In genomic region chr2:237268004-237268708, GRCh38 we compare ENCODE assay signal across 21 cellular contexts.
DNase-seq lines count a peak whose midpoint lies in the region; ATAC-seq and TF ChIP-seq lines count a peak whose summit lies in the region.
"Had no signal": no experiment of that assay in that cellular context is flagged by ENCODE, and none has a peak within 500 bp of the region (broad histone marks: within the 10 kb centered on the region; RNA-seq: fewer than 3 reads in every experiment).

No MANE protein-coding gene starts in this region.

- no peaks in the 10 kb centered on the region for H3K9me3 ChIP-seq in Panc1 (ENCODE audit: control insufficient read depth, insufficient read depth, low read depth, low read length)
- H3K9me3 ChIP-seq in gastroesophageal sphincter: no peaks in the 10 kb centered on the region
- no peaks in the 10 kb centered on the region for H3K9me3 ChIP-seq in ovary
- no peaks in the 10 kb centered on the region for H3K9me3 ChIP-seq in upper lobe of left lung
- H3K9me3 ChIP-seq: A549 had no signal

- H3K9me3 Mint-ChIP-seq in osteocyte (ENCODE audit: unreplicated experiment): peaks cover 5% of the 10 kb centered on the region
- H3K9me3 Mint-ChIP-seq: H9, HFFc6 had no signal

- H3K36me3 ChIP-seq in Panc1 (ENCODE audit: control insufficient read depth, insufficient read depth, low read length) (no peaks in the 10 kb centered on the region), gastroesophageal sphincter (no peaks in the 10 kb centered on the region), ovary (no peaks in the 10 kb centered on the region), upper lobe of left lung (no peaks in the 10 kb centered on the region)

- 57 to 100% methylated on average over 2 to 4 of the region's 7 CpGs for WGBS in gastroesophageal sphincter (ENCODE audit: low coverage in 1 of 2), 2 donors
- WGBS in ovary, 3 donors: 56 to 60% (median 60%) methylated on average over 7 of the region's 7 CpGs
- 85% methylated on average over 7 of the region's 7 CpGs for WGBS in upper lobe of left lung, 2 donors

- no peak for ATAC-seq in Panc1
- peak; percentile 30 for ATAC-seq in gastroesophageal sphincter
- peak; percentile 25 to 48 for ATAC-seq in upper lobe of left lung (ENCODE audit: low FRiP score in 2 of 2)
- ATAC-seq: A549 had no signal

- TF ChIP-seq POLR2A in gastroesophageal sphincter (IDR thresholded peaks at IDR 0.05) (no peak), ovary (IDR thresholded peaks at IDR 0.05) (no peak), upper lobe of left lung (IDR thresholded peaks at IDR 0.05) (no peak)

- no peak for DNase-seq in Panc1 (ENCODE audit: low read depth, low spot score)
- peak; percentile 46 to 69 (median 57) for DNase-seq in ovary
- DNase-seq in upper lobe of left lung: no peak
- no peak for DNase-seq in NCI-H446 treated with DMSO at 0.1 percent for 48 hours (lab: John Stamatoyannopoulos, UW)
- no peak for DNase-seq in OCI-M2 (lab: John Stamatoyannopoulos, UW; ENCODE audit: unreplicated experiment)
- DNase-seq in osteocyte (ENCODE audit: extremely low spot score, unreplicated experiment): no peak
- DNase-seq: H9, HFFc6, KG1, NCI-H1092 treated with DMSO at 0.1 percent for 48 hours, NCI-H1436 treated with DMSO at 0.1 percent for 48 hours, NCI-H2029, NCI-H226, NCI-H524, NCI-H82, SHP77 treated with DMSO at 0.1 percent for 48 hours had no signal

- H3K27me3 ChIP-seq in Panc1 (ENCODE audit: control insufficient read depth, insufficient read depth, low read length) (no peaks in the 10 kb centered on the region), gastroesophageal sphincter (no peaks in the 10 kb centered on the region), ovary (no peaks in the 10 kb centered on the region), upper lobe of left lung (no peaks in the 10 kb centered on the region)

- CTCF ChIA-PET in Panc1 (lab: Charles Lee): interaction anchor here (0.6 to 0.7 kb wide), 3 partner anchors 10 to 114 kb away, joined by 3 to 9 read pairs (median 3); no protein-coding TSS in a partner anchor

- no peak overlapping the region for H3K4me3 Mint-ChIP-seq in osteocyte (ENCODE audit: unreplicated experiment)
- H3K4me3 Mint-ChIP-seq: B cell, CD14-positive monocyte, H9, HFFc6 had no signal

- peaks cover 2% of the 10 kb centered on the region for H3K36me3 Mint-ChIP-seq in osteocyte (ENCODE audit: unreplicated experiment)
- H3K36me3 Mint-ChIP-seq: CD14-positive monocyte had no signal

- H3K27ac Mint-ChIP-seq in osteocyte (ENCODE audit: unreplicated experiment): no peak overlapping the region
- H3K27ac Mint-ChIP-seq: B cell, CD14-positive monocyte, H9, HFFc6 had no signal

- BruUV-seq in Panc1 (replicated peaks; lab: Mats Ljungman, UMichigan): no TSS peak

- no peak overlapping the region for H3K4me3 ChIP-seq in Panc1 (ENCODE audit: low read depth in 2 of 2, low read length in 2 of 2)
- H3K4me3 ChIP-seq in gastroesophageal sphincter: no peak overlapping the region
- no peak overlapping the region for H3K4me3 ChIP-seq in ovary
- no peak overlapping the region for H3K4me3 ChIP-seq in upper lobe of left lung
- H3K4me3 ChIP-seq: A549, SK-N-MC had no signal

- no peak for TF ChIP-seq EP300 in gastroesophageal sphincter (IDR thresholded peaks at IDR 0.05)
- no peak for TF ChIP-seq EP300 in ovary (IDR thresholded peaks at IDR 0.05)
- TF ChIP-seq EP300 in upper lobe of left lung (IDR thresholded peaks at IDR 0.05): no peak

- peaks cover 54% of the 10 kb centered on the region for H3K4me1 Mint-ChIP-seq in osteocyte (ENCODE audit: unreplicated experiment)
- H3K4me1 Mint-ChIP-seq: B cell had no signal

- TF ChIP-seq CTCF in Panc1 (IDR thresholded peaks at IDR 0.05) (no peak), gastroesophageal sphincter (IDR thresholded peaks at IDR 0.05) (no peak), ovary (IDR thresholded peaks at IDR 0.05) (no peak), upper lobe of left lung (IDR thresholded peaks at IDR 0.05) (no peak), osteocyte (IDR thresholded peaks at IDR 0.05) (no peak)

- peaks cover 12% of the 10 kb centered on the region for H3K4me1 ChIP-seq in Panc1 (ENCODE audit: control insufficient read depth, insufficient read depth, low read length)
- peaks cover 0 to 33% (median 8%) of the 10 kb centered on the region in 3 donors for H3K4me1 ChIP-seq in gastroesophageal sphincter
- H3K4me1 ChIP-seq in ovary (ENCODE audit: insufficient read depth): peaks cover 6% of the 10 kb centered on the region
- peaks cover 0 to 5% (median 0%) of the 10 kb centered on the region in 4 donors for H3K4me1 ChIP-seq in upper lobe of left lung

- no peaks in the 10 kb centered on the region for H3K27me3 Mint-ChIP-seq in osteocyte (ENCODE audit: unreplicated experiment)

- in situ Hi-C loops in Panc1 (cut with HindIII; ENCODE audit: low pct_unique_long_range_greater_than_20kb, low sequenced_read_pairs): no loop called here

- POLR2A ChIA-PET in Panc1 (lab: Charles Lee): no interaction called here

- H3K27ac ChIP-seq in Panc1 (ENCODE audit: low read length) (0 out of 2 replicates have a peak overlapping the region, but pooled peaks have one; percentile 5), gastroesophageal sphincter (peak overlapping the region in 2 of 4 donors; percentile 24 to 56), ovary (peak overlapping the region; percentile 62 to 84), upper lobe of left lung (no peak overlapping the region)
- H3K27ac ChIP-seq: A549, SK-N-MC had no signal

- intact Hi-C loops in Panc1 (cut with micrococcal nuclease; ENCODE audit: unreplicated experiment) (no loop called here), ovary (cut with DNase I) (loop anchor here in 1 of 4 donors (10.0 kb wide), 1 partner anchor 57 kb away; no protein-coding TSS in a partner anchor)

Comparison
In these comparisons a context has a peak if more than half of its experiments do, and no peak if none do; other contexts are left out.
1. DNase-seq: peak in ovary (5 of 5); none in Panc1 (single experiment), upper lobe of left lung (0 of 2), NCI-H446 treated with DMSO at 0.1 percent for 48 hours (single experiment), OCI-M2 (single experiment) and osteocyte (single experiment).
2. H3K27ac ChIP-seq: peak in Panc1 (single experiment) and ovary (2 of 2); none in upper lobe of left lung (0 of 4).